ENCODE assay signal across 1 cellular context in genomic region chr1:65538664-65539063, GRCh38.
A peak's percentile ranks its signal among the peaks of the same experiment; 100 is the strongest.
TF ChIP-seq lines count a peak whose summit lies in the region.

No MANE protein-coding gene starts in this region.

TF ChIP-seq in K562, 482 proteins besides CTCF, POLR2A, EP300 and RAD21 (continued from another document and continues in another):
- no peak for TF ChIP-seq TCF15 (CRISPR knock-in tag; IDR thresholded peaks at IDR 0.05)
- TF ChIP-seq IFI16 (CRISPR knock-in tag; IDR thresholded peaks at IDR 0.05), result no peak
- no peak for TF ChIP-seq MAFF (IDR thresholded peaks at IDR 0.05; ENCODE audit: low read length)
- no peak for TF ChIP-seq ZBTB9 (CRISPR knock-in tag; IDR thresholded peaks at IDR 0.05)
- TF ChIP-seq ZNF263 (CRISPR knock-in tag; IDR thresholded peaks at IDR 0.05; ENCODE audit: borderline replicate concordance), result no peak
- TF ChIP-seq PRMT5 (CRISPR knock-in tag; IDR thresholded peaks at IDR 0.05), result no peak
- no peak for TF ChIP-seq BCLAF1 (IDR thresholded peaks at IDR 0.05; ENCODE audit: borderline replicate concordance in 1 of 2, control insufficient read depth in 1 of 2, low read depth in 2 of 2, low read length in 1 of 2)
- no peak for TF ChIP-seq SMAD3 (CRISPR knock-in tag; conservative IDR thresholded peaks at IDR 0.05)
- TF ChIP-seq NFIX (CRISPR knock-in tag; IDR thresholded peaks at IDR 0.05; ENCODE audit: low read depth), result no peak
- TF ChIP-seq NCOA4 (IDR thresholded peaks at IDR 0.05; ENCODE audit: partially characterized antibody), result peak; percentile 66
- TF ChIP-seq CHD4 (IDR thresholded peaks at IDR 0.05; ENCODE audit: insufficient read depth, insufficient replicate concordance, low read depth, low read length, poor library complexity, severe bottlenecking), result no peak
- no peak for TF ChIP-seq FOXP4 (CRISPR knock-in tag; IDR thresholded peaks at IDR 0.05; ENCODE audit: borderline replicate concordance)
- TF ChIP-seq ELF1 (tag; IDR thresholded peaks at IDR 0.05), result no peak
- TF ChIP-seq MAZ (CRISPR knock-in tag; conservative IDR thresholded peaks at IDR 0.05 in 1 of 2, IDR thresholded peaks at IDR 0.05 in 1 of 2), result no peak
- TF ChIP-seq NCOR1 (IDR thresholded peaks at IDR 0.05), result peak; percentile 84
- no peak for TF ChIP-seq C11orf30 (IDR thresholded peaks at IDR 0.05; ENCODE audit: low read depth)
- TF ChIP-seq ATF4 (CRISPR knock-in tag; IDR thresholded peaks at IDR 0.05), result no peak
- no peak for TF ChIP-seq TAF7 (tag; IDR thresholded peaks at IDR 0.05)
- TF ChIP-seq PTRF (tag; IDR thresholded peaks at IDR 0.05), result no peak
- no peak for TF ChIP-seq ZNF75A (CRISPR knock-in tag; IDR thresholded peaks at IDR 0.05)
- TF ChIP-seq EZH2 (IDR thresholded peaks at IDR 0.05; ENCODE audit: borderline replicate concordance, low read depth, low read length), result no peak
- peak; percentile 7; the same call in 1 of the 2 replicates for TF ChIP-seq KHSRP (IDR thresholded peaks at IDR 0.05)
- no peak for TF ChIP-seq DNMT1 (IDR thresholded peaks at IDR 0.05)
- TF ChIP-seq E4F1 (CRISPR knock-in tag; IDR thresholded peaks at IDR 0.05; ENCODE audit: borderline replicate concordance), result no peak
- no peak for TF ChIP-seq SAFB (IDR thresholded peaks at IDR 0.05; ENCODE audit: borderline replicate concordance, low read depth, low read length)
- peak; percentile 74; the same call in 1 of the 2 replicates for TF ChIP-seq CHAMP1 (IDR thresholded peaks at IDR 0.05)
- TF ChIP-seq ZNF436 (CRISPR knock-in tag; IDR thresholded peaks at IDR 0.05), result no peak
- no peak for TF ChIP-seq ARHGAP35 (IDR thresholded peaks at IDR 0.05; ENCODE audit: partially characterized antibody)
- TF ChIP-seq ATF2 (CRISPR knock-in tag; IDR thresholded peaks at IDR 0.05), result no peak
- TF ChIP-seq ZNF583 (CRISPR knock-in tag; IDR thresholded peaks at IDR 0.05), result no peak
- TF ChIP-seq E2F4 (CRISPR knock-in tag; IDR thresholded peaks at IDR 0.05; ENCODE audit: low read depth), result no peak
- TF ChIP-seq PYGO2 (tag; IDR thresholded peaks at IDR 0.05), result 0 out of 2 replicates have a peak, but pooled peaks have one; percentile 37
- TF ChIP-seq ZNF740 (CRISPR knock-in tag; IDR thresholded peaks at IDR 0.05), result no peak
- no peak for TF ChIP-seq ZNF740 (tag; IDR thresholded peaks at IDR 0.05)
- peak; percentile 63 for TF ChIP-seq NFIC (IDR thresholded peaks at IDR 0.05)
- TF ChIP-seq ZNF239 (CRISPR knock-in tag; IDR thresholded peaks at IDR 0.05), result no peak
- peak; percentile 28 for TF ChIP-seq TAF9B (IDR thresholded peaks at IDR 0.05; ENCODE audit: partially characterized antibody)
- TF ChIP-seq EWSR1 (IDR thresholded peaks at IDR 0.05; ENCODE audit: borderline replicate concordance, low read depth, partially characterized antibody), result no peak
- peak; percentile 56; the same call in 1 of the 2 replicates for TF ChIP-seq NBN (IDR thresholded peaks at IDR 0.05; ENCODE audit: low read depth)
- TF ChIP-seq KAT2B (IDR thresholded peaks at IDR 0.05; ENCODE audit: low read depth, low read length), result no peak
- 0 out of 4 replicates have a peak, but pooled peaks of 1 of the 2 experiments have one; percentile 61 for TF ChIP-seq ARNT (IDR thresholded peaks at IDR 0.05)
- TF ChIP-seq NONO (IDR thresholded peaks at IDR 0.05; ENCODE audit: low read depth in 2 of 2, low read length in 1 of 2), result no peak
- no peak for TF ChIP-seq PREB (CRISPR knock-in tag; IDR thresholded peaks at IDR 0.05)
- TF ChIP-seq NCOA2 (IDR thresholded peaks at IDR 0.05; ENCODE audit: partially characterized antibody in 2 of 2), result peak; percentile 45 to 46
- no peak for TF ChIP-seq SREBF2 (CRISPR knock-in tag; IDR thresholded peaks at IDR 0.05)
- no peak for TF ChIP-seq CREB5 (CRISPR knock-in tag; IDR thresholded peaks at IDR 0.05)
- no peak for TF ChIP-seq MEF2D (tag; conservative IDR thresholded peaks at IDR 0.05; ENCODE audit: low read depth)
- no peak for TF ChIP-seq HCFC1 (IDR thresholded peaks at IDR 0.05; ENCODE audit: low read depth, low read length)
